ENCODE assay signal across 1 cellular context in the genomic region with DNA sequence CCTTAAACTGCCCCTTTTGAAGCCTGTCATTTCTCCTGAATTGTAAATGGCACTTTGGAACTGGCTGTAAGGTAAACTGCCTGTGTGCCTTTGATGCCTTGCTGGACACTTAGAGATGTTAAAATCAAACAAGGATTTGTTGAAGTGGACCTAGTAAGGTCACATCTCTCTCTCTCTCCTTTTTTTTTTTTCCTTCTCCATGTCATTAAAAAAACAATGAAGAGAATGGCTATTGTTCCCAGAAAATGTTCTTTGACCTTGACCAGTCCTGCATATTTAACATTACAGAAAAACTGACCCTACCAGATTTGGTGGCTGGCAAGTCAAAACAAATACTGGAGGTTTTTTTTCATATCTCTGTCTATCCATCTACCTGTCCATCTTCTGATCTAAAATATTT.
A peak's percentile ranks its signal among the peaks of the same experiment; 100 is the strongest.
TF ChIP-seq lines count a peak whose summit lies in the region.

No MANE protein-coding gene starts in this region.

TF ChIP-seq in endothelial cell of umbilical vein, 7 proteins besides CTCF, POLR2A, EP300 and RAD21 (continued from another document):
- TF ChIP-seq JUN (IDR thresholded peaks at IDR 0.05; ENCODE audit: borderline replicate concordance, insufficient read depth, insufficient read length, low read depth), result peak; percentile 61
